ENCODE assay signal across 9 cellular contexts in the genomic region with DNA sequence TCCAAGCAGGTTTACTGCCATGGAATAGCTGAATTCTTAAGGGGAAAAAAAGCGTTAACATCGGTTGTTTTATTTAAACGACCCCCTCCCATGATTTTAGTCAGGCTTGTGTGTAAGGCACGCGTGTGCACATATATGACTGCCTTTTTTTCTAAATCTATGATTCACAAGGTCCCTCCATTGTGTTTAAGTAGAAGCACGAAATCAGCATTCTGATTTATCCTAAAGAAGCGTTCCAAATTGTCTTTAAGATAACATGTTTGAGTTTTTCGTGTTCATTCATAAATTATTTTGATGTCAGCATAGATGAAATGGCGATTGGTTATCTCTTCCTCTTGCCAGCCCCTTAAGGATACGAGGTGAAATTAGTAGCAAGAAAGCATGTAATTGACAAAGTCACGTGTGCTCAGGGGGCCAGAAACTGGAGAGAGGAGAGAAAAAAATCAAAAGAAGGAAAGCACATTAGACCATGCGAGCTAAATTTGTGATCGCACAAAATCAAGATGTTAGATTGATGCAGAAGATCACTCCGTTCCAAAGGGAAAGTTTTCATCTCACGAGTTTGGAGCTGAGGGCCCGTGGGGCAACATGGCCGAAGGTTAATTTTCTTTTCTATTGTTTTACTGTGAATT. TPM values are rescaled to one million over a fixed set of nuclear protein-coding genes. Genes with fewer than 3 reads are reported as not detected.
DNase-seq lines count a peak whose midpoint lies in the region; ATAC-seq and TF ChIP-seq lines count a peak whose summit lies in the region.
"Had no signal": no experiment of that assay in that cellular context is flagged by ENCODE, and none has a peak within 500 bp of the region (broad histone marks: within the 10 kb centered on the region; RNA-seq: fewer than 3 reads in every experiment).

A gene with protein sequence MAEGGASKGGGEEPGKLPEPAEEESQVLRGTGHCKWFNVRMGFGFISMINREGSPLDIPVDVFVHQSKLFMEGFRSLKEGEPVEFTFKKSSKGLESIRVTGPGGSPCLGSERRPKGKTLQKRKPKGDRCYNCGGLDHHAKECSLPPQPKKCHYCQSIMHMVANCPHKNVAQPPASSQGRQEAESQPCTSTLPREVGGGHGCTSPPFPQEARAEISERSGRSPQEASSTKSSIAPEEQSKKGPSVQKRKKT (plus strand): TSS at position 445 of the 632 bp plus-strand sequence. CDS start 144 bp downstream, at position 589.

- peaks cover 18% of the 10 kb centered on the region for H3K4me1 Mint-ChIP-seq in activated CD8-positive, alpha-beta T cell treated with anti-CD3 and anti-CD28 coated beads, Interleukin-2, amount 10 ng/mL, durations not matched to agents 7 days and 5 days (ENCODE audit: low read depth)
- peaks cover 20% of the 10 kb centered on the region for H3K4me1 Mint-ChIP-seq in nephron

- peaks cover 57% of the 10 kb centered on the region for H3K27me3 Mint-ChIP-seq in activated CD8-positive, alpha-beta T cell treated with anti-CD3 and anti-CD28 coated beads, Interleukin-2, amount 10 ng/mL, durations not matched to agents 7 days and 5 days (ENCODE audit: low read depth)
- H3K27me3 Mint-ChIP-seq in nephron (ENCODE audit: low read depth), result peaks cover 80% of the 10 kb centered on the region

- no peaks in the 10 kb centered on the region for H3K36me3 ChIP-seq in H7 (replicated peaks; ENCODE audit: control insufficient read depth, insufficient read depth, low read length)
- H3K36me3 ChIP-seq: ascending aorta had no signal

- DNase-seq in H7 (no peak), NB4 (ENCODE audit: low read depth) (peak; percentile 58), NCI-H146 (lab: John Stamatoyannopoulos, UW) (no peak), left ventricle myocardium superior (no peak)
- no peak for DNase-seq in activated CD8-positive, alpha-beta T cell treated with anti-CD3 and anti-CD28 coated beads, Interleukin-2, amount 10 ng/mL, durations not matched to agents 7 days and 5 days
- DNase-seq: NCI-H1694 treated with DMSO at 0.1 percent for 48 hours had no signal

- TF ChIP-seq POLR2A in NB4 (IDR thresholded peaks at IDR 0.05; ENCODE audit: extremely low read depth, insufficient read length), result no peak

- H3K4me3 Mint-ChIP-seq in activated CD8-positive, alpha-beta T cell treated with anti-CD3 and anti-CD28 coated beads, Interleukin-2, amount 10 ng/mL, durations not matched to agents 7 days and 5 days, result peak within 1 kb of the TSS; percentile 40
- H3K4me3 Mint-ChIP-seq in nephron, result peak within 1 kb of the TSS; percentile 85 to 93 (median 93)

- TF ChIP-seq CTCF in NB4 (IDR thresholded peaks at IDR 0.05; ENCODE audit: low read depth, low read length) (no peak), nephron (IDR thresholded peaks at IDR 0.05; ENCODE audit: unreplicated experiment in 3 of 3) (no peak)

- no peaks in the 10 kb centered on the region for H3K27me3 ChIP-seq in H7 (ENCODE audit: control insufficient read depth, insufficient read depth, low read length)
- H3K27me3 ChIP-seq: ascending aorta had no signal

- intact Hi-C loops in left ventricle myocardium superior (cut with micrococcal nuclease), result no loop called here

- peak within 1 kb of the TSS; percentile 54 for H3K4me3 ChIP-seq in H7 (ENCODE audit: insufficient read depth, low read depth, low read length)
- H3K4me3 ChIP-seq in NB4 (ENCODE audit: low read depth, low read length), result peak within 1 kb of the TSS; percentile 81
- H3K4me3 ChIP-seq: ascending aorta had no signal

- H3K27ac Mint-ChIP-seq in activated CD8-positive, alpha-beta T cell treated with anti-CD3 and anti-CD28 coated beads, Interleukin-2, amount 10 ng/mL, durations not matched to agents 7 days and 5 days, result no peak within 1 kb of the TSS
- peak within 1 kb of the TSS in 2 of 3 experiments; percentile 73 to 97 for H3K27ac Mint-ChIP-seq in nephron

- no peak for ATAC-seq in activated CD8-positive, alpha-beta T cell treated with anti-CD3 and anti-CD28 coated beads, Interleukin-2, amount 10 ng/mL, durations not matched to agents 7 days and 5 days
- ATAC-seq in left ventricle myocardium superior, result no peak
- no peak for ATAC-seq in HG02870 (IDR thresholded peaks at IDR 0.05; ENCODE audit: unreplicated experiment)

- POLR2A ChIA-PET in activated CD8-positive, alpha-beta T cell treated with anti-CD3 and anti-CD28 coated beads, Interleukin-2, amount 10 ng/mL, durations not matched to agents 7 days and 5 days (lab: Charles Lee), result no interaction called here

- H3K36me3 Mint-ChIP-seq in activated CD8-positive, alpha-beta T cell treated with anti-CD3 and anti-CD28 coated beads, Interleukin-2, amount 10 ng/mL, durations not matched to agents 7 days and 5 days (ENCODE audit: low read depth), result peaks cover 5% of the 10 kb centered on the region
- no peaks in the 10 kb centered on the region for H3K36me3 Mint-ChIP-seq in nephron (ENCODE audit: low read depth)

- peaks cover 4% of the 10 kb centered on the region for H3K9me3 Mint-ChIP-seq in activated CD8-positive, alpha-beta T cell treated with anti-CD3 and anti-CD28 coated beads, Interleukin-2, amount 10 ng/mL, durations not matched to agents 7 days and 5 days (ENCODE audit: insufficient read depth)
- H3K9me3 Mint-ChIP-seq in nephron, result no peaks in the 10 kb centered on the region

- CTCF ChIA-PET in activated CD8-positive, alpha-beta T cell treated with anti-CD3 and anti-CD28 coated beads, Interleukin-2, amount 10 ng/mL, durations not matched to agents 7 days and 5 days (lab: Charles Lee), result no interaction called here

RNA-seq across cellular contexts. Expression of the gene that starts here (rescaled TPM):
- total RNA-seq in H7 (2014; rRNA removed; shearing (Covaris generic)), result 45.6 and 61.2 TPM in 2 replicates
- total RNA-seq in activated CD8-positive, alpha-beta T cell treated with anti-CD3 and anti-CD28 coated beads, Interleukin-2, amount 10 ng/mL, durations not matched to agents 7 days and 5 days, result not detected
- total RNA-seq in left ventricle myocardium superior, result not detected
- total RNA-seq: ascending aorta had no signal

Comparison
In these comparisons a context has a peak if more than half of its experiments do, and no peak if none do; other contexts are left out.
1. RNA of the gene that starts here (total RNA-seq): 45.6 to 61.2 TPM in H7; not detected in activated CD8-positive, alpha-beta T cell treated with anti-CD3 and anti-CD28 coated beads, Interleukin-2, amount 10 ng/mL, durations not matched to agents 7 days and 5 days and not detected in left ventricle myocardium superior (single experiment); every median in the first group is over 10 times any median in the second.